ENCODE assay signal across 14 cellular contexts in the genomic region with DNA sequence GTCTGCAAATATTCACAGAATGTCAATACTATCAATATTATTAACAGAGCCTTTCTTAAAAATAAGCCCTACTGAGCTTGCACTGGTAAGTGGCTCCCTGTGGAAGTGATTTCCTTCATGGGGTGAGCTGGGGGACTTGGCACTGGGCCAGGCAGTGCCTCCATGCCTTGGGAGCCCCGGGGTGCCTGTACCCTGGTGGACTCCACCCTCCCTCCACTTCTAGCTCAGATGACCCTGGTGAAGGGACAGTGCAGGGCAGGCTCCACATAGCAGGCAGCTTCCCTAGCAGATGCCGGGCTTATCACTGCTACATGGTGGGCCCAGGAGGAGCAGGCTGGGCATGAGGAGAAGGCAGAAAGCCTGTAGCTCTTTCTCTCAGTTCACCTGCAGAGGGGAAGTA.
DNase-seq lines count a peak whose midpoint lies in the region; ATAC-seq and FAIRE-seq lines count a peak whose summit lies in the region.
"Had no signal": no experiment of that assay in that cellular context is flagged by ENCODE, and none has a peak within 500 bp of the region (broad histone marks: within the 10 kb centered on the region; RNA-seq: fewer than 3 reads in every experiment).

No MANE protein-coding gene starts in this region.

- H2BK120ac ChIP-seq in trophoblast cell (ENCODE audit: insufficient read depth, low read length, poor library complexity): no peak overlapping the region

- intact Hi-C loops in right cardiac atrium (cut with DNase I) (no loop called here), Right ventricle myocardium superior (cut with DNase I) (no loop called here)

- H2BK5ac ChIP-seq in trophoblast cell (ENCODE audit: low read depth, low read length, poor library complexity): no peak overlapping the region

- no peak overlapping the region for H3K4me3 ChIP-seq in right cardiac atrium (ENCODE audit: low read length)
- no peak overlapping the region for H3K4me3 ChIP-seq in trophoblast cell (ENCODE audit: low read depth, low read length)
- H3K4me3 ChIP-seq: BLaER1 treated with 17β-estradiol and CSF1 and Interleukin-3, amounts not matched to agents 10 nM and 100 nM had no signal

- FAIRE-seq in frontal cortex (lab: Jason Lieb, UNC): no peak

- peak overlapping the region; percentile 11 for H2AK5ac ChIP-seq in trophoblast cell (ENCODE audit: low read length)

- H3K27ac ChIP-seq in right cardiac atrium (ENCODE audit: low read length): no peak overlapping the region
- no peak overlapping the region for H3K27ac ChIP-seq in trophoblast cell (ENCODE audit: low read depth, low read length)
- H3K27ac ChIP-seq: BLaER1 treated with 17β-estradiol and CSF1 and Interleukin-3, amounts not matched to agents 10 nM and 100 nM had no signal

- DNase-seq in right cardiac atrium: peak in 1 of 3 donors; percentile 60
- no peak for DNase-seq in Right ventricle myocardium superior
- DNase-seq in left lobe of liver (ENCODE audit: low spot score): no peak
- DNase-seq in trophoblast cell: no peak
- DNase-seq in activated effector memory CD4-positive, alpha-beta T cell treated with anti-CD3 and anti-CD28 coated beads, Interleukin-2, amount 50 U/mL, for 16 hours: no peak
- no peak for DNase-seq in frontal cortex (ENCODE audit: low spot score in 2 of 2)
- DNase-seq: Calu3; CD8-positive, alpha-beta T cell; DMS79 treated with DMSO at 0.1 percent for 48 hours; GF-D8; GOT3; H7 had no signal

- H3K27me3 ChIP-seq in right cardiac atrium (ENCODE audit: control insufficient read depth, insufficient read depth): no peaks in the 10 kb centered on the region
- no peaks in the 10 kb centered on the region for H3K27me3 ChIP-seq in trophoblast cell (ENCODE audit: insufficient read depth, low read length)
- H3K27me3 ChIP-seq: BLaER1 treated with 17β-estradiol and CSF1 and Interleukin-3, amounts not matched to agents 10 nM and 100 nM had no signal

- H2BK12ac ChIP-seq in trophoblast cell (ENCODE audit: low read length): no peak overlapping the region

- 60% methylated on average over 2 of the region's 2 CpGs for WGBS in right cardiac atrium
- WGBS in trophoblast cell (ENCODE audit: extremely low coverage, insufficient coverage, insufficient read length): no CpG with 5 or more reads among the region's 2 CpGs

- no peak overlapping the region for H3K4me2 ChIP-seq in trophoblast cell (ENCODE audit: low read length)

- no peak overlapping the region for H3K9ac ChIP-seq in trophoblast cell (ENCODE audit: low read length)
- H3K9ac ChIP-seq: BLaER1 treated with 17β-estradiol and CSF1 and Interleukin-3, amounts not matched to agents 10 nM and 100 nM had no signal

- peaks cover 9% of the 10 kb centered on the region for H3K4me1 ChIP-seq in right cardiac atrium (ENCODE audit: control insufficient read depth, insufficient read depth, low read length)
- H3K4me1 ChIP-seq in trophoblast cell (ENCODE audit: control insufficient read depth in 1 of 2, insufficient read depth in 2 of 2, low read length in 2 of 2): peaks cover 7 to 22% of the 10 kb centered on the region in 2 experiments

- no peak overlapping the region for H3K18ac ChIP-seq in trophoblast cell (ENCODE audit: low read length)

- H4K8ac ChIP-seq in trophoblast cell (ENCODE audit: low read depth, low read length): no peak overlapping the region

- H2AFZ ChIP-seq in trophoblast cell (ENCODE audit: insufficient read depth, low read length, poor library complexity): no peak overlapping the region

- H3K23ac ChIP-seq in trophoblast cell (ENCODE audit: low read length): no peak overlapping the region

- no peak overlapping the region for H4K12ac ChIP-seq in trophoblast cell (ENCODE audit: low read depth, low read length)

- H3K79me1 ChIP-seq in trophoblast cell (ENCODE audit: low read length): peaks cover 5% of the 10 kb centered on the region

- ATAC-seq in right cardiac atrium (peak; percentile 22 to 37), Right ventricle myocardium superior (ENCODE audit: poor library complexity) (no peak), left lobe of liver (peak; percentile 24)
- ATAC-seq: CD8-positive, alpha-beta T cell; HCT116 had no signal

- peaks cover 0 to 2% of the 10 kb centered on the region in 2 experiments for H3K36me3 ChIP-seq in trophoblast cell (ENCODE audit: control insufficient read depth in 1 of 2, insufficient read depth in 2 of 2, low read length in 2 of 2)
- H3K36me3 ChIP-seq: BLaER1 treated with 17β-estradiol and CSF1 and Interleukin-3, amounts not matched to agents 10 nM and 100 nM had no signal

- no peak overlapping the region for H3K4ac ChIP-seq in trophoblast cell (ENCODE audit: low read depth, low read length)

- no peak overlapping the region for H4K91ac ChIP-seq in trophoblast cell (ENCODE audit: low read depth, low read length)

- no peak overlapping the region for H3K14ac ChIP-seq in trophoblast cell (ENCODE audit: low read length)

- no peaks in the 10 kb centered on the region for H3K79me2 ChIP-seq in trophoblast cell (ENCODE audit: control insufficient read depth, insufficient read depth, low read length, poor library complexity)

- no peaks in the 10 kb centered on the region for H3K9me3 ChIP-seq in right cardiac atrium (ENCODE audit: control insufficient read depth, low read length)
- H3K9me3 ChIP-seq in trophoblast cell (ENCODE audit: insufficient read depth, low read depth, low read length): peaks cover 2% of the 10 kb centered on the region
- H3K9me3 ChIP-seq: BLaER1 treated with 17β-estradiol and CSF1 and Interleukin-3, amounts not matched to agents 10 nM and 100 nM had no signal
